ENCODE assay signal across 29 cellular contexts in the genomic region with DNA sequence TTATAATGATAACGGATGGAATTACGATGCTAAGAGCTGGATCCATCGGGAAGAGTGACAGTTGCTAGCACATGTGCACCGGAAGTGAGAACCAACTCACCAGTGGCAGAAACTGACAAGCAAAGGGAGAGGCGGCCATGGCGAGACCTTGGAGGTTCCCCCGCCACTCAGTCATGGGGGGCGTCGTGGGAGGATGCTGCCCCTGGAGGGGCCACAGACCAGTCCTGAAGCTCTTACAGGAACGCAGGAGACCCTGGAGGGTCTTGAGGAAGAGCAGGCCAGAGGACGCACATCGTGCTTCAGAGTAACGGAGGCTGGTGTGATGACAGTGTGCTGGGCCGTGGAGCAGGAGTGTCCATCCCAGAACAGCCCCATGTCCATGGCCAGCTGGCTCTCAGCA. TPM values are rescaled to one million over a fixed set of nuclear protein-coding genes. Genes with fewer than 3 reads are reported as not detected.
"Had no signal": no experiment of that assay in that cellular context is flagged by ENCODE, and none has a peak within 500 bp of the region (broad histone marks: within the 10 kb centered on the region; RNA-seq: fewer than 3 reads in every experiment).

No MANE protein-coding gene starts in this region.

- H3K36me3 ChIP-seq: pancreas had no signal

- H3K4me3 Mint-ChIP-seq: activated CD8-positive, alpha-beta T cell treated with anti-CD3 and anti-CD28 coated beads, Interleukin-2, amount 10 ng/mL, durations not matched to agents 7 days and 5 days; activated naive CD8-positive, alpha-beta T cell treated with anti-CD3 and anti-CD28 coated beads, Interleukin-2, amount 50 U/mL, for 24 hours; activated T-cell treated with anti-CD3 and anti-CD28 coated beads, Interleukin-2, amount 50 U/mL, for 24 hours; dendritic cell treated with granulocyte-macrophage colony-stimulating factor and Interleukin-4, amounts not matched to agents 40 ng/mL and 50 ng/mL, for 4 days; immature natural killer cell; natural killer cell; T-cell; T-helper 2 cell treated with Interferon-gamma antibody and Interleukin-4, amounts not matched to agents 5 μg/mL and 100 μg/mL, for 36 hours; type B pancreatic cell had no signal

- H3K9me3 Mint-ChIP-seq: activated T-cell treated with anti-CD3 and anti-CD28 coated beads, Interleukin-2, amount 50 U/mL, for 24 hours; activated T-helper 2 cell treated with anti-CD3 and anti-CD28 coated beads, Interferon-gamma antibody, Interleukin-2, Interleukin-4, amounts not matched to agents 10 μg/mL and 5 μg/mL and 100 μg/mL, durations not matched to agents 14 hours and 24 hours and 36 hours; natural killer cell; T-helper 2 cell treated with Interferon-gamma antibody and Interleukin-4, amounts not matched to agents 5 μg/mL and 100 μg/mL, for 36 hours; type B pancreatic cell had no signal

- H3K27ac ChIP-seq: body of pancreas, cardiac muscle cell, left lung, pancreas, psoas muscle, right atrium auricular region, thoracic aorta, VCaP had no signal

- H3K27ac Mint-ChIP-seq: activated CD8-positive, alpha-beta T cell treated with anti-CD3 and anti-CD28 coated beads, Interleukin-2, amount 10 ng/mL, durations not matched to agents 7 days and 5 days; activated naive CD8-positive, alpha-beta T cell treated with anti-CD3 and anti-CD28 coated beads, Interleukin-2, amount 50 U/mL, for 24 hours; activated T-cell treated with anti-CD3 and anti-CD28 coated beads, Interleukin-2, amount 50 U/mL, for 24 hours; activated T-helper 2 cell treated with anti-CD3 and anti-CD28 coated beads, Interferon-gamma antibody, Interleukin-2, Interleukin-4, amounts not matched to agents 10 μg/mL and 5 μg/mL and 100 μg/mL, durations not matched to agents 14 hours and 24 hours and 36 hours; dendritic cell treated with granulocyte-macrophage colony-stimulating factor and Interleukin-4, amounts not matched to agents 40 ng/mL and 50 ng/mL, for 4 days; T-cell; T-helper 2 cell treated with Interferon-gamma antibody and Interleukin-4, amounts not matched to agents 5 μg/mL and 100 μg/mL, for 36 hours; type B pancreatic cell had no signal

- H3K9me3 ChIP-seq: body of pancreas, pancreas, psoas muscle, right atrium auricular region, thoracic aorta had no signal

- H3K27me3 ChIP-seq: body of pancreas, cardiac muscle cell, left lung, pancreas, right atrium auricular region had no signal

- H3K4me1 ChIP-seq: body of pancreas, left lung, pancreas, psoas muscle, right atrium auricular region had no signal

- H3K4me1 Mint-ChIP-seq: activated naive CD8-positive, alpha-beta T cell treated with anti-CD3 and anti-CD28 coated beads, Interleukin-2, amount 50 U/mL, for 24 hours had no signal

- ATAC-seq: activated CD8-positive, alpha-beta T cell treated with anti-CD3 and anti-CD28 coated beads, Interleukin-2, amount 10 ng/mL, durations not matched to agents 7 days and 5 days; activated naive CD8-positive, alpha-beta T cell treated with anti-CD3 and anti-CD28 coated beads, Interleukin-2, amount 50 U/mL, for 24 hours; body of pancreas; left lung; natural killer cell; pancreas; psoas muscle; T-cell had no signal

- H3K27me3 Mint-ChIP-seq: activated naive CD8-positive, alpha-beta T cell treated with anti-CD3 and anti-CD28 coated beads, Interleukin-2, amount 50 U/mL, for 24 hours; activated T-cell treated with anti-CD3 and anti-CD28 coated beads, Interleukin-2, amount 50 U/mL, for 24 hours; dendritic cell treated with granulocyte-macrophage colony-stimulating factor and Interleukin-4, amounts not matched to agents 40 ng/mL and 50 ng/mL, for 4 days; T-cell; type B pancreatic cell had no signal

- H3K4me3 ChIP-seq: body of pancreas, cardiac muscle cell, left lung, lung, pancreas, psoas muscle, right atrium auricular region, thoracic aorta had no signal

- DNase-seq: activated CD4-positive, alpha-beta T cell treated with anti-CD3 and anti-CD28 coated beads for 1 hour; activated CD4-positive, alpha-beta T cell treated with anti-CD3 and anti-CD28 coated beads, Interleukin-2, amount 50 U/mL, for 1 hour; activated CD8-positive, alpha-beta T cell treated with anti-CD3 and anti-CD28 coated beads, Interleukin-2, amount 10 ng/mL, durations not matched to agents 7 days and 5 days; activated naive CD4-positive, alpha-beta T cell treated with anti-CD3 and anti-CD28 coated beads, Interleukin-2, amount 50 U/mL, for 16 hours; activated naive CD8-positive, alpha-beta T cell treated with anti-CD3 and anti-CD28 coated beads, Interleukin-2, amount 50 U/mL, for 24 hours; activated T-cell treated with anti-CD3 and anti-CD28 coated beads, Interleukin-2, amount 50 U/mL, for 24 hours; body of pancreas; effector CD4-positive, alpha-beta T cell; erythroblast; foreskin fibroblast; immature natural killer cell; kidney glomerular epithelial cell; left lung; midbrain; natural killer cell; pancreas; psoas muscle; stimulated activated CD4-positive, alpha-beta T cell treated with anti-CD3 and anti-CD28 coated beads, Interleukin-1b, Interleukin-23, amount 100 ng/mL, for 48 hours; T-cell had no signal

RNA-seq across cellular contexts. Expression of gene KCNG2, which starts 53.1 kb away (rescaled TPM):
- total RNA-seq: activated CD8-positive, alpha-beta T cell treated with anti-CD3 and anti-CD28 coated beads, Interleukin-2, amount 10 ng/mL, durations not matched to agents 7 days and 5 days; activated T-helper 2 cell treated with anti-CD3 and anti-CD28 coated beads, Interferon-gamma antibody, Interleukin-2, Interleukin-4, amounts not matched to agents 10 μg/mL and 5 μg/mL and 100 μg/mL, durations not matched to agents 14 hours and 24 hours and 36 hours; body of pancreas; cardiac muscle cell; glomerular endothelial cell; natural killer cell; right atrium auricular region; T-cell had no signal
